In genomic region chr16:50549561-50549915, GRCh38 we compare ENCODE assay signal across 13 cellular contexts. TPM values are rescaled to one million over a fixed set of nuclear protein-coding genes. Genes with fewer than 3 reads are reported as not detected.
DNase-seq lines count a peak whose midpoint lies in the region; ATAC-seq and TF ChIP-seq lines count a peak whose summit lies in the region.
"Had no signal": no experiment of that assay in that cellular context is flagged by ENCODE, and none has a peak within 500 bp of the region (broad histone marks: within the 10 kb centered on the region; RNA-seq: fewer than 3 reads in every experiment).

No MANE protein-coding gene starts in this region.

- H3K79me2 ChIP-seq in smooth muscle cell (ENCODE audit: low read depth) = peaks cover 5% of the 10 kb centered on the region

- peaks cover 0 to 3% of the 10 kb centered on the region in 2 donors for H3K36me3 Mint-ChIP-seq in activated T-cell treated with anti-CD3 and anti-CD28 coated beads, Interleukin-2, amount 50 U/mL, for 72 hours (ENCODE audit: insufficient read depth in 2 of 2)

- H3K9ac ChIP-seq in ES-I3 (ENCODE audit: low read depth, low read length) = peak overlapping the region; percentile 58; the same call in 1 of the 2 replicates
- no peak overlapping the region for H3K9ac ChIP-seq in smooth muscle cell (ENCODE audit: low read depth)

- 80% methylated on average over 7 of the region's 7 CpGs for WGBS in smooth muscle cell (ENCODE audit: low lambda C conversion rate)

- TF ChIP-seq CTCF in left lung (IDR thresholded peaks at IDR 0.05) = no peak
- TF ChIP-seq CTCF in smooth muscle cell (IDR thresholded peaks at IDR 0.05; ENCODE audit: borderline replicate concordance, insufficient read depth, poor library complexity, severe bottlenecking) = no peak

- no peaks in the 10 kb centered on the region for H3K36me3 ChIP-seq in ES-I3 (ENCODE audit: insufficient read depth, low read length)
- no peaks in the 10 kb centered on the region for H3K36me3 ChIP-seq in left lung
- no peaks in the 10 kb centered on the region for H3K36me3 ChIP-seq in smooth muscle cell (ENCODE audit: low read depth)
- H3K36me3 ChIP-seq: neutrophil had no signal

- peaks cover 21% of the 10 kb centered on the region for H3K27me3 Mint-ChIP-seq in activated T-cell treated with anti-CD3 and anti-CD28 coated beads, Interleukin-2, amount 50 U/mL, for 72 hours (ENCODE audit: low read depth)

- H3F3A ChIP-seq in smooth muscle cell (ENCODE audit: low read depth) = no peaks in the 10 kb centered on the region

- H3K4me3 Mint-ChIP-seq in activated T-cell treated with anti-CD3 and anti-CD28 coated beads, Interleukin-2, amount 50 U/mL, for 72 hours = peak overlapping the region; percentile 39 to 85

- no peak for ATAC-seq in activated T-cell treated with anti-CD3 and anti-CD28 coated beads, Interleukin-2, amount 50 U/mL, for 72 hours (replicated peaks in 1 of 2)
- no peak for ATAC-seq in left lung
- ATAC-seq in HG03196 (IDR thresholded peaks at IDR 0.05; ENCODE audit: unreplicated experiment) = no peak
- no peak for ATAC-seq in HG02852 (IDR thresholded peaks at IDR 0.05; ENCODE audit: unreplicated experiment)
- ATAC-seq: Right ventricle myocardium inferior had no signal

- DNase-seq in activated T-cell treated with anti-CD3 and anti-CD28 coated beads, Interleukin-2, amount 50 U/mL, for 72 hours = no peak
- DNase-seq in left lung = no peak
- no peak for DNase-seq in smooth muscle cell (lab: John Stamatoyannopoulos, UW; ENCODE audit: unreplicated experiment)
- DNase-seq in NCI-H82 treated with DMSO at 0.1 percent for 48 hours (lab: John Stamatoyannopoulos, UW; ENCODE audit: unreplicated experiment) = no peak
- DNase-seq in nucleus accumbens (lab: John Stamatoyannopoulos, UW) = no peak
- DNase-seq: MM.1S; NCI-H510A treated with DMSO at 0.1 percent for 48 hours; stimulated activated CD4-positive, alpha-beta T cell treated with anti-CD3 and anti-CD28 coated beads, Interleukin-2, amount 100 ng/mL, for 48 hours had no signal

- H3K4me3 ChIP-seq in left lung (peak overlapping the region; percentile 66 to 82), smooth muscle cell (peak overlapping the region; percentile 93)

- H3K9me3 Mint-ChIP-seq in activated T-cell treated with anti-CD3 and anti-CD28 coated beads, Interleukin-2, amount 50 U/mL, for 72 hours = no peaks in the 10 kb centered on the region

- intact Hi-C loops in left lung (cut with DNase I) = no loop called here

- H3K27me3 ChIP-seq in left lung (peaks cover 12 to 64% of the 10 kb centered on the region in 2 donors), smooth muscle cell (ENCODE audit: low read depth) (no peaks in the 10 kb centered on the region)

- peak overlapping the region; percentile 94 for H3K4me2 ChIP-seq in smooth muscle cell

- H3K27ac ChIP-seq in left lung (no peak overlapping the region), smooth muscle cell (ENCODE audit: low read depth) (no peak overlapping the region)
- H3K27ac ChIP-seq: neutrophil had no signal

- H3K4me1 ChIP-seq in ES-I3 (ENCODE audit: insufficient read depth, low read length) (no peaks in the 10 kb centered on the region), left lung (peaks cover 0 to 18% of the 10 kb centered on the region in 2 donors), smooth muscle cell (ENCODE audit: low read depth) (peaks cover 16% of the 10 kb centered on the region)

- peaks cover 23% of the 10 kb centered on the region for H3K4me1 Mint-ChIP-seq in activated T-cell treated with anti-CD3 and anti-CD28 coated beads, Interleukin-2, amount 50 U/mL, for 72 hours (ENCODE audit: low read depth)

- H2AFZ ChIP-seq in smooth muscle cell (ENCODE audit: low read depth) = no peak overlapping the region

- H3K9me3 ChIP-seq in ES-I3 (ENCODE audit: control insufficient read depth, insufficient read depth, low read length) (no peaks in the 10 kb centered on the region), left lung (no peaks in the 10 kb centered on the region), smooth muscle cell (replicated peaks; ENCODE audit: low read depth) (no peaks in the 10 kb centered on the region)
- H3K9me3 ChIP-seq: neutrophil had no signal

- H4K20me1 ChIP-seq in smooth muscle cell (ENCODE audit: low read depth) = peaks cover 26% of the 10 kb centered on the region

- no peak overlapping the region for H3K27ac Mint-ChIP-seq in activated T-cell treated with anti-CD3 and anti-CD28 coated beads, Interleukin-2, amount 50 U/mL, for 72 hours

RNA-seq across cellular contexts. Expression of gene NKD1, which starts 1.3 kb away (rescaled TPM):
- 1 to 10 TPM in 1 of 2 donors, under 1 TPM in 1; 0.96 to 2.4 TPM for total RNA-seq in activated T-cell treated with anti-CD3 and anti-CD28 coated beads, Interleukin-2, amount 50 U/mL, for 72 hours
- total RNA-seq in left lung (10 to 100 TPM; 12.5 to 23.0 TPM), smooth muscle cell (4.5 and 5.6 TPM in 2 replicates)
- 8.8 and 18.8 TPM in 2 replicates for polyA plus RNA-seq in smooth muscle cell
